In genomic region chr15:73954188-73955145, GRCh38 we compare ENCODE assay signal across 1 cellular context.
TF ChIP-seq lines count a peak whose summit lies in the region.

No MANE protein-coding gene starts in this region.

TF ChIP-seq in HepG2, 621 proteins besides CTCF, POLR2A, EP300 and RAD21:
- TF ChIP-seq DNMT3B (CRISPR knock-in tag; conservative IDR thresholded peaks at IDR 0.05) = no peak
- peak; percentile 66; the same call in 1 of the 2 replicates for TF ChIP-seq RAD51 (IDR thresholded peaks at IDR 0.05; ENCODE audit: borderline replicate concordance)
- TF ChIP-seq, protein P1, sequence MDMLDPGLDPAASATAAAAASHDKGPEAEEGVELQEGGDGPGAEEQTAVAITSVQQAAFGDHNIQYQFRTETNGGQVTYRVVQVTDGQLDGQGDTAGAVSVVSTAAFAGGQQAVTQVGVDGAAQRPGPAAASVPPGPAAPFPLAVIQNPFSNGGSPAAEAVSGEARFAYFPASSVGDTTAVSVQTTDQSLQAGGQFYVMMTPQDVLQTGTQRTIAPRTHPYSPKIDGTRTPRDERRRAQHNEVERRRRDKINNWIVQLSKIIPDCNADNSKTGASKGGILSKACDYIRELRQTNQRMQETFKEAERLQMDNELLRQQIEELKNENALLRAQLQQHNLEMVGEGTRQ (IDR thresholded peaks at IDR 0.05; ENCODE audit: low read depth, low read length) = peak; percentile 44; the same call in 1 of the 2 replicates
- TF ChIP-seq, protein P1 (CRISPR knock-in tag; IDR thresholded peaks at IDR 0.05; ENCODE audit: borderline replicate concordance) = no peak
- no peak for TF ChIP-seq SP1 (IDR thresholded peaks at IDR 0.05)
- no peak for TF ChIP-seq SP1 (CRISPR knock-in tag; IDR thresholded peaks at IDR 0.05)
- TF ChIP-seq KDM6A (CRISPR knock-in tag; IDR thresholded peaks at IDR 0.05; ENCODE audit: low read depth) = no peak
- TF ChIP-seq ASH2L (IDR thresholded peaks at IDR 0.05; ENCODE audit: insufficient read length, low read depth, low read length) = no peak
- no peak for TF ChIP-seq ZMAT3 (CRISPR knock-in tag; conservative IDR thresholded peaks at IDR 0.05)
- no peak for TF ChIP-seq FOSL1 (CRISPR knock-in tag; IDR thresholded peaks at IDR 0.05; ENCODE audit: borderline replicate concordance)
- no peak for TF ChIP-seq SATB2 (CRISPR knock-in tag; IDR thresholded peaks at IDR 0.05)
- TF ChIP-seq, protein P2, sequence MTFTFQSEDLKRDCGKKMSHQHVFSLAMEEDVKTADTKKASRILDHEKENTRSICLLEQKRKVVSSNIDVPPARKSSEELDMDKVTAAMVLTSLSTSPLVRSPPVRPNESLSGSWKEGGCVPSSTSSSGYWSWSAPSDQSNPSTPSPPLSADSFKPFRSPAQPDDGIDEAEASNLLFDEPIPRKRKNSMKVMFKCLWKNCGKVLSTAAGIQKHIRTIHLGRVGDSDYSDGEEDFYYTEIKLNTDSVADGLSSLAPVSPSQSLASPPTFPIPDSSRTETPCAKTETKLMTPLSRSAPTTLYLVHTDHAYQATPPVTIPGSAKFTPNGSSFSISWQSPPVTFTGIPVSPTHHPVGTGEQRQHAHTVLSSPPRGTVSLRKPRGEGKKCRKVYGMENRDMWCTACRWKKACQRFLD (CRISPR knock-in tag; IDR thresholded peaks at IDR 0.05; ENCODE audit: borderline replicate concordance) = no peak
- no peak for TF ChIP-seq RELA (CRISPR knock-in tag; IDR thresholded peaks at IDR 0.05)
- no peak for TF ChIP-seq FUBP1 (CRISPR knock-in tag; IDR thresholded peaks at IDR 0.05; ENCODE audit: borderline replicate concordance)
